16 cellular contexts compared by ENCODE assay signal in the genomic region with DNA sequence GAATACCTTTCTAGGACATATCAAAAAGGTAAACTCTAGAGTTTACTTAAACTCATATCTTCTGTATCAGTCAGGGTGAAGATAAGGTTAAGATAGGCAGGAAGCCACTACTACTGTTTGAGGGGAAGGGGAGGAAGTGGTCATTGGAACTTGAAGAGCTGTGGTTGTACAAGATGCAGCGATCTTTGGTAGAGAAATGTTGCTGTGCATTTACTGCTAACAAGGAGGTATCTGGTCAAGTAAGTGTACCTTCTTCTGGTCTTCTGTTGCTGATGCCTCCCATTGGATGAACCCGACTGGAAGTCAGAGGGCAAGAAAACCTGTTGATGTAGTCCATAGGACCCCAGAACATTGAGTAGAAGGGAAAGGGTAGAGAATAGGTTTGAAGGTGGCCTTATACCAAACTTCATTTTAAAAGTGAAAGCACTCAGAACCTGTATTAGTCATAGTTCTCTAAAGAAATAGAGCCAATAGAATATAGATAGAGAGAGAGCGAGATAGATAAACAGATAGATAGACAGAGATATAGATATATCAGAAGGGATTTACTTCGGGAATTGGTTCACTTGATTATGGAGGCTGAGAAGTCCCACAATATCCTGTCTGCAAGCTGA. TPM values are rescaled to one million over a fixed set of nuclear protein-coding genes. Genes with fewer than 3 reads are reported as not detected.
DNase-seq lines count a peak whose midpoint lies in the region; ATAC-seq, FAIRE-seq and TF ChIP-seq lines count a peak whose summit lies in the region.
"Had no signal": no experiment of that assay in that cellular context is flagged by ENCODE, and none has a peak within 500 bp of the region (broad histone marks: within the 10 kb centered on the region; RNA-seq: fewer than 3 reads in every experiment).

No MANE protein-coding gene starts in this region.

- no peak for TF ChIP-seq CTCF in kidney (IDR thresholded peaks at IDR 0.05; ENCODE audit: borderline replicate concordance, extremely low read depth, insufficient read depth)

- no peaks in the 10 kb centered on the region for H3K27me3 Mint-ChIP-seq in naive thymus-derived CD4-positive, alpha-beta T cell

- H3K9me3 Mint-ChIP-seq in naive thymus-derived CD4-positive, alpha-beta T cell: peaks cover 4 to 51% (median 20%) of the 10 kb centered on the region in 11 donors

- CTCF ChIA-PET in naive thymus-derived CD4-positive, alpha-beta T cell (lab: Charles Lee): no interaction called here

- peak; percentile 96 for ATAC-seq in naive thymus-derived CD4-positive, alpha-beta T cell
- ATAC-seq: left colon had no signal

- peaks cover 24 to 50% (median 41%) of the 10 kb centered on the region in 7 donors for H3K4me1 Mint-ChIP-seq in naive thymus-derived CD4-positive, alpha-beta T cell

- peak overlapping the region; percentile 40 to 93 (median 81) for H3K27ac Mint-ChIP-seq in naive thymus-derived CD4-positive, alpha-beta T cell

- H3K36me3 Mint-ChIP-seq in naive thymus-derived CD4-positive, alpha-beta T cell: peaks cover 0 to 56% (median 14%) of the 10 kb centered on the region in 5 donors

- no peaks in the 10 kb centered on the region for H3K27me3 ChIP-seq in naive thymus-derived CD4-positive, alpha-beta T cell (ENCODE audit: control insufficient read depth in 2 of 2, insufficient read depth in 2 of 2, low read length in 2 of 2)
- H3K27me3 ChIP-seq: hepatocyte, tibial nerve had no signal

- POLR2A ChIA-PET in naive thymus-derived CD4-positive, alpha-beta T cell (lab: Charles Lee): interaction anchor here (1.0 to 1.6 kb wide), 3 partner anchors 10 to 64 kb away, joined by 3 to 6 read pairs (median 4); no protein-coding TSS in a partner anchor

- peak overlapping the region; percentile 74 to 87 (median 80) for H3K4me3 Mint-ChIP-seq in naive thymus-derived CD4-positive, alpha-beta T cell

- H3K9me3 ChIP-seq in naive thymus-derived CD4-positive, alpha-beta T cell (ENCODE audit: control insufficient read depth in 2 of 3, low read length in 3 of 3): peaks cover 0 to 3% (median 0%) of the 10 kb centered on the region in 3 experiments
- no peaks in the 10 kb centered on the region for H3K9me3 ChIP-seq in kidney (ENCODE audit: control insufficient read depth in 1 of 2, low read length in 2 of 2)

- intact Hi-C loops in naive thymus-derived CD4-positive, alpha-beta T cell (cut with micrococcal nuclease): loop anchor here (1.0 to 5.0 kb wide), 5 partner anchors 17 to 564 kb away; a partner anchor contains a TSS
- intact Hi-C loops in kidney (cut with DNase I): no loop called here

- no peaks in the 10 kb centered on the region for H3K36me3 ChIP-seq in naive thymus-derived CD4-positive, alpha-beta T cell (ENCODE audit: control insufficient read depth in 2 of 3, insufficient read depth in 3 of 3, low read length in 3 of 3)
- no peaks in the 10 kb centered on the region for H3K36me3 ChIP-seq in kidney (ENCODE audit: control insufficient read depth in 1 of 2, insufficient read depth in 2 of 2, low read length in 2 of 2)
- H3K36me3 ChIP-seq: tibial nerve had no signal

- FAIRE-seq in kidney (lab: Jason Lieb, UNC): no peak
- FAIRE-seq: G401.6 had no signal

- peak; percentile 8 for DNase-seq in activated CD4-positive, CD25-positive, alpha-beta regulatory T cell treated with anti-CD3 and anti-CD28 coated beads, Interleukin-2, amount 50 U/mL, for 16 hours (ENCODE audit: low read depth, low spot score)
- DNase-seq in activated CD4-positive, CD25-positive, alpha-beta regulatory T cell treated with anti-CD3 and anti-CD28 coated beads, Interleukin-2, amount 50 U/mL, for 72 hours: no peak
- DNase-seq in Kasumi-1 (lab: John Stamatoyannopoulos, UW) (peak; percentile 79 to 82), iPS-NIHi7 (ENCODE audit: extremely low spot score) (no peak), kidney (no peak)
- peak; percentile 37 to 39 for DNase-seq in activated T-cell treated with anti-CD3 and anti-CD28 coated beads, Interleukin-2, amount 50 U/mL, for 48 hours
- peak in 7 of 9 donors; percentile 21 to 76 (median 71) for DNase-seq in naive thymus-derived CD4-positive, alpha-beta T cell
- no peak for DNase-seq in stimulated activated CD4-positive, alpha-beta T cell treated with anti-CD3 and anti-CD28 coated beads, Interleukin-4, amount 100 ng/mL, for 24 hours
- DNase-seq: COR-L47, left colon, NCI-H1436 treated with DMSO at 0.1 percent for 48 hours, posterior cingulate gyrus had no signal

- H3K4me3 ChIP-seq in naive thymus-derived CD4-positive, alpha-beta T cell (ENCODE audit: low read length): peak overlapping the region; percentile 37
- no peak overlapping the region for H3K4me3 ChIP-seq in kidney (ENCODE audit: low read length in 2 of 2)
- H3K4me3 ChIP-seq: hepatocyte, tibial nerve had no signal

- peaks cover 29 to 30% of the 10 kb centered on the region in 2 donors for H3K4me1 ChIP-seq in naive thymus-derived CD4-positive, alpha-beta T cell (ENCODE audit: control insufficient read depth in 2 of 2, insufficient read depth in 2 of 2, low read length in 2 of 2)
- no peaks in the 10 kb centered on the region for H3K4me1 ChIP-seq in kidney (ENCODE audit: control insufficient read depth in 1 of 2, insufficient read depth in 1 of 2, low read depth in 1 of 2, low read length in 2 of 2)
- H3K4me1 ChIP-seq: tibial nerve had no signal

- H3K27ac ChIP-seq in naive thymus-derived CD4-positive, alpha-beta T cell (ENCODE audit: low read depth, low read length): no peak overlapping the region
- H3K27ac ChIP-seq in kidney (ENCODE audit: low read depth in 2 of 2, low read length in 2 of 2): no peak overlapping the region
- H3K27ac ChIP-seq: 22Rv1, hepatocyte, tibial nerve had no signal

- no peak overlapping the region for H3K9ac ChIP-seq in kidney (ENCODE audit: low read length in 2 of 2)

RNA-seq across cellular contexts. Expression of a gene that starts 47.9 kb away (rescaled TPM):
- 10 to 100 TPM in 3 of 5 experiments, 1 to 10 TPM in 2; 3.3 to 31.6 (median 10.9) TPM for total RNA-seq in naive thymus-derived CD4-positive, alpha-beta T cell
- polyA plus RNA-seq in naive thymus-derived CD4-positive, alpha-beta T cell: 1 to 10 TPM; 6.8 to 7.8 TPM
- 6.8 TPM for total RNA-seq in kidney
- 13.8 TPM for polyA plus RNA-seq in kidney (ENCODE audit: insufficient read depth, low read depth, low replicate concordance)

Comparison
In these comparisons a context has a peak if more than half of its experiments do, and no peak if none do; other contexts are left out.
1. DNase-seq: peak in activated CD4-positive, CD25-positive, alpha-beta regulatory T cell treated with anti-CD3 and anti-CD28 coated beads, Interleukin-2, amount 50 U/mL, for 16 hours (single experiment), Kasumi-1 (2 of 2), activated T-cell treated with anti-CD3 and anti-CD28 coated beads, Interleukin-2, amount 50 U/mL, for 48 hours (2 of 2) and naive thymus-derived CD4-positive, alpha-beta T cell (7 of 9); none in activated CD4-positive, CD25-positive, alpha-beta regulatory T cell treated with anti-CD3 and anti-CD28 coated beads, Interleukin-2, amount 50 U/mL, for 72 hours (single experiment), stimulated activated CD4-positive, alpha-beta T cell treated with anti-CD3 and anti-CD28 coated beads, Interleukin-4, amount 100 ng/mL, for 24 hours (single experiment), iPS-NIHi7 (single experiment) and kidney (single experiment).